In genomic region chr12:32264995-32265394, GRCh38 we compare ENCODE assay signal across 11 cellular contexts.
DNase-seq lines count a peak whose midpoint lies in the region; ATAC-seq, FAIRE-seq and TF ChIP-seq lines count a peak whose summit lies in the region.
"Had no signal": no experiment of that assay in that cellular context is flagged by ENCODE, and none has a peak within 500 bp of the region (broad histone marks: within the 10 kb centered on the region; RNA-seq: fewer than 3 reads in every experiment).

No MANE protein-coding gene starts in this region.

- peak; percentile 31 for FAIRE-seq in endothelial cell of umbilical vein (lab: Jason Lieb, UNC)

- dilution Hi-C loops in endothelial cell of umbilical vein (cut with MboI; ENCODE audit: extremely low pct_ligation_motif_present, low sequenced_read_pairs): no loop called here

- H3K27me3 ChIP-seq in endothelial cell of umbilical vein (ENCODE audit: control insufficient read depth in 2 of 2, insufficient read depth in 2 of 2, low read length in 2 of 2): no peaks in the 10 kb centered on the region

- no TSS peak for BruUV-seq in endothelial cell of umbilical vein (replicated peaks; lab: Mats Ljungman, UMichigan)

- no peak overlapping the region for H2AFZ ChIP-seq in endothelial cell of umbilical vein (ENCODE audit: low read depth, low read length)

- POLR2A ChIA-PET in endothelial cell of umbilical vein (lab: Charles Lee): no interaction called here

- H3K36me3 ChIP-seq in endothelial cell of umbilical vein (ENCODE audit: control insufficient read depth in 2 of 2, extremely low read depth in 1 of 2, insufficient read depth in 2 of 2, low read length in 2 of 2): no peaks in the 10 kb centered on the region

- H3K27ac ChIP-seq in endothelial cell of umbilical vein (ENCODE audit: insufficient read depth, low read depth, low read length): peak overlapping the region; percentile 43

- CTCF ChIA-PET in endothelial cell of umbilical vein (lab: Charles Lee): interaction anchor here (1.4 to 1.8 kb wide), 2 partner anchors 11 to 14 kb away, joined by 3 to 4 read pairs; no protein-coding TSS in a partner anchor

- intact Hi-C loops in endothelial cell of umbilical vein (cut with micrococcal nuclease): loop anchor here (5.0 kb wide), 1 partner anchor 37 kb away; no protein-coding TSS in a partner anchor

- DNase-seq in D341Med (ENCODE audit: low spot score): peak; percentile 54
- peak; percentile 4 for DNase-seq in KG1 (lab: John Stamatoyannopoulos, UW)
- peak; percentile 86 for DNase-seq in endothelial cell of umbilical vein (ENCODE audit: low read depth, low spot score)
- no peak for DNase-seq in COLO668 (lab: John Stamatoyannopoulos, UW; ENCODE audit: unreplicated experiment)
- DNase-seq in stimulated activated CD8-positive, alpha-beta memory T cell treated with anti-CD3 and anti-CD28 coated beads, Interleukin-4, amount 100 ng/mL, for 48 hours: no peak
- no peak for DNase-seq in kidney tubule cell (ENCODE audit: low spot score)
- DNase-seq: activated CD4-positive, alpha-beta T cell treated with anti-CD3 and anti-CD28 coated beads, Interleukin-2, amount 10 ng/mL, durations not matched to agents 7 days and 5 days; CD4-positive, alpha-beta T cell; right cardiac atrium had no signal

- H3K4me3 ChIP-seq in endothelial cell of umbilical vein (replicated peaks in 1 of 3; ENCODE audit: insufficient read depth in 1 of 3, low read depth in 1 of 3, low read length in 3 of 3): no peak overlapping the region

- H3K79me2 ChIP-seq in endothelial cell of umbilical vein (ENCODE audit: control insufficient read depth, insufficient read depth, low read length): no peaks in the 10 kb centered on the region

- no peaks in the 10 kb centered on the region for H3K9me3 ChIP-seq in endothelial cell of umbilical vein (replicated peaks; ENCODE audit: control insufficient read depth, insufficient read depth, low read length)

- no peak for TF ChIP-seq POLR2A in endothelial cell of umbilical vein (IDR thresholded peaks at IDR 0.05; ENCODE audit: low read depth, low read length)

- ATAC-seq in GM21528 (IDR thresholded peaks at IDR 0.05; ENCODE audit: low FRiP score, unreplicated experiment): peak; percentile 63
- ATAC-seq in HG03196 (IDR thresholded peaks at IDR 0.05; ENCODE audit: unreplicated experiment): no peak
- ATAC-seq: right cardiac atrium had no signal

- no peaks in the 10 kb centered on the region for H3K9me1 ChIP-seq in endothelial cell of umbilical vein (replicated peaks; ENCODE audit: control insufficient read depth, extremely low read depth, insufficient read depth, low read length)

- H3K9ac ChIP-seq in endothelial cell of umbilical vein (replicated peaks; ENCODE audit: extremely low read depth, insufficient read depth, low read length): no peak overlapping the region

- H3K4me2 ChIP-seq in endothelial cell of umbilical vein (ENCODE audit: insufficient read depth, low read length): no peak overlapping the region

- H4K20me1 ChIP-seq in endothelial cell of umbilical vein (replicated peaks; ENCODE audit: control insufficient read depth, extremely low read depth, insufficient read depth, low read length): no peaks in the 10 kb centered on the region

- no peak for TF ChIP-seq CTCF in endothelial cell of umbilical vein (IDR thresholded peaks at IDR 0.05; ENCODE audit: extremely low read depth in 1 of 2, insufficient read depth in 1 of 2, low read depth in 1 of 2, low read length in 2 of 2)

- peaks cover 13% of the 10 kb centered on the region for H3K4me1 ChIP-seq in endothelial cell of umbilical vein (ENCODE audit: control insufficient read depth, extremely low read depth, insufficient read depth, low read length)

TF ChIP-seq in endothelial cell of umbilical vein, 7 proteins besides CTCF, POLR2A, EP300 and RAD21:
- TF ChIP-seq GATA2 (IDR thresholded peaks at IDR 0.05; ENCODE audit: insufficient read depth, insufficient read length, low read depth, low read length): peak; percentile 31
- no peak for TF ChIP-seq MAX (IDR thresholded peaks at IDR 0.05; ENCODE audit: insufficient read depth, insufficient read length)
- no peak for TF ChIP-seq POLR2AphosphoS5 (IDR thresholded peaks at IDR 0.05; ENCODE audit: insufficient read depth, low read depth, low read length)

Comparison
In these comparisons a context has a peak if more than half of its experiments do, and no peak if none do; other contexts are left out.
1. DNase-seq: peak in D341Med (single experiment), KG1 (single experiment) and endothelial cell of umbilical vein (single experiment); none in COLO668 (single experiment), stimulated activated CD8-positive, alpha-beta memory T cell treated with anti-CD3 and anti-CD28 coated beads, Interleukin-4, amount 100 ng/mL, for 48 hours (single experiment) and kidney tubule cell (single experiment).